Comparison of ENCODE assay signal across 12 cellular contexts in the genomic region with DNA sequence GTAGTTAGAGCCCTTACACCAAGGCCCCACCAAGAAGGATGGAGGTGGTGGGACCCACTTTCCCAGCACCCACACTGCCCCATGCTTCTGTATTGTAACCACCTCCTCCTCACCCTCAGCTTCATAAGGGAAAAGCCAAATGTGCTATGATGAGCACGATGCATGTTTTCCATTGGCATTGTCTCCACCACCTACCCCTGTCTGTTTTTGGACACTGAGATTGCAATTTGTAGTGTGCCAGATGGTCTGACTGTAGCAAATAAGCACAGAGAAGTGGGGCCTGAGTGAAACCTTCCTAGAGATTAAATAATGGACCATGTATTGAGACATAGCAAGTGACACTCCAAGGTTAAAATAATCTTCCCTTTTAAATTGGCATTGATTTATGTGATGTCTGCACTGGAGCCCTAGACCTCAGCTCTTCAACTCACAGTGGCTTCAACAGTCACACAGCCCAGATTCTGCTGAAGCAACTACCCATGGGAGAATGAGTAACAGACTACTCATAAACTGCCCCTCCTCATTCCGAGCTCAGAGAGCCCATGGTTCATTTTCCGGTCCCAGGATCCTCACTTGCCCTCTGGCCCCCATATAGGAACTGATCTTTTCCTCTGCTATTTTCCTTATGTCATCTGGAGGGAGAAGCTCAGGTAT.
A peak's percentile ranks its signal among the peaks of the same experiment; 100 is the strongest.
DNase-seq lines count a peak whose midpoint lies in the region; ATAC-seq and TF ChIP-seq lines count a peak whose summit lies in the region.
"Had no signal": no experiment of that assay in that cellular context is flagged by ENCODE, and none has a peak within 500 bp of the region (broad histone marks: within the 10 kb centered on the region; RNA-seq: fewer than 3 reads in every experiment).

No MANE protein-coding gene starts in this region.

- no peaks in the 10 kb centered on the region for H3K27me3 ChIP-seq in colonic mucosa
- H3K27me3 ChIP-seq in neuron (ENCODE audit: insufficient read depth, low read length): no peaks in the 10 kb centered on the region

- H3K4me1 ChIP-seq in colonic mucosa (no peaks in the 10 kb centered on the region), neuron (ENCODE audit: insufficient read depth, low read length) (peaks cover 4% of the 10 kb centered on the region)
- H3K4me1 ChIP-seq: parathyroid adenoma had no signal

- H3K9ac ChIP-seq in colonic mucosa (ENCODE audit: low read depth in 2 of 2, low read length in 2 of 2): no peak overlapping the region
- H3K9ac ChIP-seq: parathyroid adenoma had no signal

- H3K9me3 Mint-ChIP-seq in activated CD4-positive, alpha-beta T cell treated with anti-CD3 and anti-CD28 coated beads for 36 hours (ENCODE audit: low read depth): no peaks in the 10 kb centered on the region
- no peaks in the 10 kb centered on the region for H3K9me3 Mint-ChIP-seq in activated CD4-positive, alpha-beta memory T cell treated with anti-CD3 and anti-CD28 coated beads for 36 hours

- CTCF ChIA-PET in activated CD4-positive, alpha-beta T cell treated with anti-CD3 and anti-CD28 coated beads for 36 hours (lab: Charles Lee): interaction anchor here (0.7 to 1.0 kb wide), 2 partner anchors 22 to 945 kb away, joined by 4 to 6 read pairs; no protein-coding TSS in a partner anchor
- CTCF ChIA-PET in activated CD4-positive, alpha-beta memory T cell treated with anti-CD3 and anti-CD28 coated beads for 36 hours (lab: Charles Lee): interaction anchor here (1.9 kb wide), 1 partner anchor 17 kb away, joined by 5 read pairs; no protein-coding TSS in a partner anchor

- TF ChIP-seq CTCF in colonic mucosa (IDR thresholded peaks at IDR 0.05): no peak

- H3K4me1 Mint-ChIP-seq in activated CD4-positive, alpha-beta T cell treated with anti-CD3 and anti-CD28 coated beads for 36 hours: no peaks in the 10 kb centered on the region
- H3K4me1 Mint-ChIP-seq in activated CD4-positive, alpha-beta memory T cell treated with anti-CD3 and anti-CD28 coated beads for 36 hours (ENCODE audit: low read depth): no peaks in the 10 kb centered on the region

- H3K9me3 ChIP-seq in colonic mucosa (no peaks in the 10 kb centered on the region), neuron (ENCODE audit: low read length) (no peaks in the 10 kb centered on the region)

- H2AFZ ChIP-seq in neuron (ENCODE audit: low read depth, low read length): peak overlapping the region; percentile 75
- H2AFZ ChIP-seq: parathyroid adenoma had no signal

- no peaks in the 10 kb centered on the region for H3K36me3 Mint-ChIP-seq in activated CD4-positive, alpha-beta T cell treated with anti-CD3 and anti-CD28 coated beads for 36 hours (ENCODE audit: low read depth)
- H3K36me3 Mint-ChIP-seq in activated CD4-positive, alpha-beta memory T cell treated with anti-CD3 and anti-CD28 coated beads for 36 hours: no peaks in the 10 kb centered on the region

- peak; percentile 10 for DNase-seq in GM04504 (ENCODE audit: low read depth)
- peak; percentile 66 for DNase-seq in NCI-H1694 treated with DMSO at 0.1 percent for 48 hours (lab: John Stamatoyannopoulos, UW)
- DNase-seq in colonic mucosa: peak; percentile 22
- no peak for DNase-seq in NCI-H526 treated with DMSO at 0.1 percent for 48 hours (lab: John Stamatoyannopoulos, UW)
- no peak for DNase-seq in activated CD4-positive, alpha-beta T cell treated with anti-CD3 and anti-CD28 coated beads for 36 hours
- no peak for DNase-seq in activated CD4-positive, alpha-beta memory T cell treated with anti-CD3 and anti-CD28 coated beads for 36 hours
- DNase-seq: activated gamma-delta T cell treated with Interleukin-2 at 50 U/mL for 16 hours; DND-41; effector CD4-positive, alpha-beta T cell had no signal

- intact Hi-C loops in colonic mucosa (cut with DNase I): no loop called here
- intact Hi-C loops in activated CD4-positive, alpha-beta T cell treated with anti-CD3 and anti-CD28 coated beads for 36 hours (cut with DNase I, micrococcal nuclease): no loop called here
- intact Hi-C loops in activated CD4-positive, alpha-beta memory T cell treated with anti-CD3 and anti-CD28 coated beads for 36 hours (cut with micrococcal nuclease): no loop called here

- H3K4me3 ChIP-seq in colonic mucosa: no peak overlapping the region
- H3K4me3 ChIP-seq in neuron (ENCODE audit: low read length): no peak overlapping the region

- no peak overlapping the region for H3K4me3 Mint-ChIP-seq in activated CD4-positive, alpha-beta T cell treated with anti-CD3 and anti-CD28 coated beads for 36 hours
- H3K4me3 Mint-ChIP-seq in activated CD4-positive, alpha-beta memory T cell treated with anti-CD3 and anti-CD28 coated beads for 36 hours: no peak overlapping the region

- H3K27ac Mint-ChIP-seq in activated CD4-positive, alpha-beta T cell treated with anti-CD3 and anti-CD28 coated beads for 36 hours: no peak overlapping the region
- H3K27ac Mint-ChIP-seq in activated CD4-positive, alpha-beta memory T cell treated with anti-CD3 and anti-CD28 coated beads for 36 hours: no peak overlapping the region

- POLR2A ChIA-PET in activated CD4-positive, alpha-beta T cell treated with anti-CD3 and anti-CD28 coated beads for 36 hours (lab: Charles Lee): no interaction called here
- POLR2A ChIA-PET in activated CD4-positive, alpha-beta memory T cell treated with anti-CD3 and anti-CD28 coated beads for 36 hours (lab: Charles Lee): no interaction called here

- H3K27ac ChIP-seq in colonic mucosa: no peak overlapping the region
- H3K27ac ChIP-seq: parathyroid adenoma had no signal

- H3K27me3 Mint-ChIP-seq in activated CD4-positive, alpha-beta T cell treated with anti-CD3 and anti-CD28 coated beads for 36 hours: peaks cover 2% of the 10 kb centered on the region
- peaks cover 8% of the 10 kb centered on the region for H3K27me3 Mint-ChIP-seq in activated CD4-positive, alpha-beta memory T cell treated with anti-CD3 and anti-CD28 coated beads for 36 hours

- H3K36me3 ChIP-seq in colonic mucosa (no peaks in the 10 kb centered on the region), neuron (ENCODE audit: insufficient read depth, low read length) (no peaks in the 10 kb centered on the region)

- ATAC-seq in GM21515 (IDR thresholded peaks at IDR 0.05; ENCODE audit: unreplicated experiment): no peak
- ATAC-seq in activated CD4-positive, alpha-beta T cell treated with anti-CD3 and anti-CD28 coated beads for 36 hours: no peak

Comparison
In these comparisons a context has a peak if more than half of its experiments do, and no peak if none do; other contexts are left out.
1. DNase-seq: peak in GM04504 (single experiment), NCI-H1694 treated with DMSO at 0.1 percent for 48 hours (single experiment) and colonic mucosa (single experiment); none in NCI-H526 treated with DMSO at 0.1 percent for 48 hours (single experiment), activated CD4-positive, alpha-beta T cell treated with anti-CD3 and anti-CD28 coated beads for 36 hours (single experiment) and activated CD4-positive, alpha-beta memory T cell treated with anti-CD3 and anti-CD28 coated beads for 36 hours (single experiment).